15 cellular contexts compared by ENCODE assay signal in genomic region chr5:133735346-133735745, GRCh38.
A peak's percentile ranks its signal among the peaks of the same experiment; 100 is the strongest.
DNase-seq lines count a peak whose midpoint lies in the region; ATAC-seq and TF ChIP-seq lines count a peak whose summit lies in the region.
"Had no signal": no experiment of that assay in that cellular context is flagged by ENCODE, and none has a peak within 500 bp of the region (broad histone marks: within the 10 kb centered on the region; RNA-seq: fewer than 3 reads in every experiment).

No MANE protein-coding gene starts in this region.

- TF ChIP-seq CTCF in NB4 (IDR thresholded peaks at IDR 0.05; ENCODE audit: low read depth, low read length), result no peak
- TF ChIP-seq CTCF in chondrocyte (IDR thresholded peaks at IDR 0.05), result no peak
- TF ChIP-seq CTCF in nephron progenitor cell (IDR thresholded peaks at IDR 0.05), result no peak

- H3K9me3 Mint-ChIP-seq in chondrocyte (ENCODE audit: low read depth) (peaks cover 20% of the 10 kb centered on the region), nephron progenitor cell (peaks cover 31% of the 10 kb centered on the region)
- H3K9me3 Mint-ChIP-seq: effector memory CD8-positive, alpha-beta T cell had no signal

- H3K4me3 ChIP-seq in BLaER1 (no peak overlapping the region), NB4 (ENCODE audit: low read depth, low read length) (no peak overlapping the region)
- H3K4me3 ChIP-seq: heart right ventricle had no signal

- H3K36me3 ChIP-seq in BLaER1, result no peaks in the 10 kb centered on the region; the same call in 1 of the 2 replicates
- H3K36me3 ChIP-seq: heart right ventricle had no signal

- H3K4me2 ChIP-seq in BLaER1, result peak overlapping the region; percentile 18; the same call in 1 of the 2 replicates

- H3K27ac ChIP-seq in BLaER1, result no peak overlapping the region
- H3K27ac ChIP-seq: heart right ventricle had no signal

- DNase-seq in NB4 (ENCODE audit: low read depth), result peak; percentile 6
- no peak for DNase-seq in chondrocyte (ENCODE audit: low spot score)
- DNase-seq in lung microvascular endothelial cell (ENCODE audit: low read depth in 2 of 2), result peak; percentile 55 to 69
- DNase-seq in nephron progenitor cell, result no peak
- DNase-seq in HPDE6-E6E7 (ENCODE audit: extremely low spot score), result no peak
- no peak for DNase-seq in left cardiac atrium
- DNase-seq: effector memory CD8-positive, alpha-beta T cell; GDM1; H9; heart right ventricle; NCI-H1436; NCI-H748 treated with DMSO at 0.1 percent for 48 hours; stimulated activated CD4-positive, alpha-beta T cell treated with anti-CD3 and anti-CD28 coated beads, Interleukin-15, amount 100 ng/mL, for 24 hours had no signal

- no peak overlapping the region for H3K9ac ChIP-seq in BLaER1

- H3K27me3 ChIP-seq in BLaER1, result no peaks in the 10 kb centered on the region

- peak overlapping the region; percentile 10 for H3K27ac Mint-ChIP-seq in chondrocyte (ENCODE audit: unreplicated experiment)
- H3K27ac Mint-ChIP-seq in nephron progenitor cell, result no peak overlapping the region
- H3K27ac Mint-ChIP-seq: effector memory CD8-positive, alpha-beta T cell had no signal

- ATAC-seq in HG03196 (IDR thresholded peaks at IDR 0.05; ENCODE audit: unreplicated experiment), result no peak
- ATAC-seq in left cardiac atrium, result no peak
- ATAC-seq: effector memory CD8-positive, alpha-beta T cell; heart right ventricle had no signal

- H3K27me3 Mint-ChIP-seq in chondrocyte (ENCODE audit: low read depth), result no peaks in the 10 kb centered on the region
- H3K27me3 Mint-ChIP-seq in nephron progenitor cell (ENCODE audit: low read depth, poor library complexity), result peaks cover 21% of the 10 kb centered on the region

- H3K4me1 ChIP-seq in BLaER1, result peaks cover 23% of the 10 kb centered on the region; the same call in 1 of the 2 replicates
- H3K4me1 ChIP-seq: heart right ventricle had no signal

- H3K4me1 Mint-ChIP-seq in chondrocyte (ENCODE audit: low read depth) (peaks cover 12% of the 10 kb centered on the region), nephron progenitor cell (peaks cover 19% of the 10 kb centered on the region)

- H3K4me3 Mint-ChIP-seq in chondrocyte (ENCODE audit: unreplicated experiment), result no peak overlapping the region
- no peak overlapping the region for H3K4me3 Mint-ChIP-seq in nephron progenitor cell
- H3K4me3 Mint-ChIP-seq: effector memory CD8-positive, alpha-beta T cell; H9 had no signal

- H3K36me3 Mint-ChIP-seq in chondrocyte (ENCODE audit: low read depth) (peaks cover 1% of the 10 kb centered on the region), nephron progenitor cell (ENCODE audit: low read depth) (no peaks in the 10 kb centered on the region)

- intact Hi-C loops in left cardiac atrium (cut with DNase I), result no loop called here

- no peak for TF ChIP-seq POLR2A in NB4 (IDR thresholded peaks at IDR 0.05; ENCODE audit: extremely low read depth, insufficient read length)

- H3K9me3 ChIP-seq in BLaER1, result peaks cover 10% of the 10 kb centered on the region

- H4K20me1 ChIP-seq in BLaER1, result no peaks in the 10 kb centered on the region

Comparison
In these comparisons a context has a peak if more than half of its experiments do, and no peak if none do; other contexts are left out.
1. DNase-seq: peak in NB4 (single experiment) and lung microvascular endothelial cell (2 of 2); none in chondrocyte (single experiment), nephron progenitor cell (single experiment), HPDE6-E6E7 (single experiment) and left cardiac atrium (single experiment).